Comparison of ENCODE assay signal across 7 cellular contexts in the genomic region with DNA sequence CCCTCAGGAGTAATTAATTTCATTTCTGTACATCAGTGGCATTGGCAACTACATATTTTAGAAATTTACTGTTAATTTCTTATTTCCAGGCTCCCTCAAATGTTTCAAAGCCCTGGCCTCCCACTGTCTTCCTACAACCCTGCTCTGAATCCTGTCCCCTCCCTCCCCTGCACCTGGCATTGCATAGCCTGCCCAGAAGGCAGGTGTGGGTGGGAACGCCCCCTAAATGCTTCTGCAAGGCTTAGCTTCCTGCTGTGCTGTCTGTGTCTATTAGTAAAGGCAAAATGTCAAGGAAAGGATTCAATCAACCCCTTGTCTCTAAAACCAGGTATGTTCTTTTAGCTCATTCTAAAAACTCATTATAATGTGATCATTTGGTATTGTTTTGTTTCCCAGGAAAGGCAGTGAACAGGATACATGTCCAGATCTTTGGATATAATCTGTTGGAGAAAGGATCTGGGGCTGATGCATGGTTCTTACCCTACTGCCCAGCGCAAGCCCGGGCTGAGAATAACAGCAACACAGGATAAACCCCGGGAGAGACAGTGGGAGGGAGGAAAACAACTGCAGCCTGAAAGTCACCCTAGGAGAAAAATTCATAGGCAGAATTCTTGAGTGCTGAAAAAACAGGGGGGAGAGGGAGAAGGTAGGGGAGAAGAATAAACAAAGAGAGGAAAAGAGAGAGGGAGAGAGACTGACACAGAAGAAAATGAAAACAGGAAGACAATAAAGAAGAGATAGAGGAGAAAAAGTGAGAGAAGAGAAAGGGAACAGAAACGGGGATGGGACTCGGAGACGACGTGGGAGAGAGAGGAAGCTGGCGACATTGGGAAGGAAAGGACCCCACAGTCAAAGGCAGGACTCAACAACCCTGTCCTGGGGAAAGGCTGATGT. TPM values are rescaled to one million over a fixed set of nuclear protein-coding genes. Genes with fewer than 3 reads are reported as not detected.
A peak's percentile ranks its signal among the peaks of the same experiment; 100 is the strongest.
DNase-seq lines count a peak whose midpoint lies in the region; TF ChIP-seq lines count a peak whose summit lies in the region.

No MANE protein-coding gene starts in this region.

- peak overlapping the region; percentile 72; the same call in 1 of the 2 replicates for H3K4me3 ChIP-seq in GM08714 (ENCODE audit: low read length)
- peak overlapping the region; percentile 66 to 87 (median 85) for H3K4me3 ChIP-seq in breast epithelium
- H3K4me3 ChIP-seq in thyroid gland (replicated peaks in 1 of 3), result peak overlapping the region in 1 of 3 donors; percentile 62

- H3K27me3 ChIP-seq in breast epithelium (no peaks in the 10 kb centered on the region), thyroid gland (no peaks in the 10 kb centered on the region)

- peak overlapping the region; percentile 3 for H3K27ac Mint-ChIP-seq in mesothelial cell of epicardium

- peaks cover 12% of the 10 kb centered on the region for H3K4me1 Mint-ChIP-seq in mesothelial cell of epicardium

- H3K27me3 Mint-ChIP-seq in mesothelial cell of epicardium (ENCODE audit: low read depth), result peaks cover 39% of the 10 kb centered on the region

- no peaks in the 10 kb centered on the region for H3K9me3 Mint-ChIP-seq in mesothelial cell of epicardium

- TF ChIP-seq POLR2A in breast epithelium (IDR thresholded peaks at IDR 0.05) (no peak), thyroid gland (IDR thresholded peaks at IDR 0.05) (no peak)

- H3K9me3 ChIP-seq in breast epithelium, result no peaks in the 10 kb centered on the region
- H3K9me3 ChIP-seq in thyroid gland, result no peaks in the 10 kb centered on the region

- no peaks in the 10 kb centered on the region for H3K4me1 ChIP-seq in breast epithelium
- H3K4me1 ChIP-seq in thyroid gland, result peaks cover 0 to 4% of the 10 kb centered on the region in 2 donors

- WGBS in thyroid gland, 2 donors, result 10 to 16% methylated on average over 9 of the region's 9 CpGs

- no peaks in the 10 kb centered on the region for H3K36me3 Mint-ChIP-seq in mesothelial cell of epicardium

- peak; percentile 69 to 87 for DNase-seq in NCI-H2081 (lab: John Stamatoyannopoulos, UW)
- DNase-seq in breast epithelium (ENCODE audit: low spot score in 2 of 2), result no peak
- peak in 1 of 2 experiments; percentile 36 for DNase-seq in mesothelial cell of epicardium (ENCODE audit: low spot score in 2 of 2, unreplicated experiment in 2 of 2)
- DNase-seq in thyroid gland, result no peak
- no peak for DNase-seq in central memory CD4-positive, alpha-beta T cell
- DNase-seq in putamen (ENCODE audit: low spot score), result no peak

- H3K36me3 ChIP-seq in breast epithelium, result no peaks in the 10 kb centered on the region
- H3K36me3 ChIP-seq in thyroid gland, result no peaks in the 10 kb centered on the region

- peak overlapping the region; percentile 73 to 81 for H3K27ac ChIP-seq in breast epithelium
- H3K27ac ChIP-seq in thyroid gland, result no peak overlapping the region

- TF ChIP-seq CTCF in breast epithelium (IDR thresholded peaks at IDR 0.05) (no peak), mesothelial cell of epicardium (IDR thresholded peaks at IDR 0.05; ENCODE audit: unreplicated experiment) (no peak), thyroid gland (IDR thresholded peaks at IDR 0.05) (no peak)

- H3K4me3 Mint-ChIP-seq in mesothelial cell of epicardium, result peak overlapping the region; percentile 76

- intact Hi-C loops in breast epithelium (cut with DNase I; ENCODE audit: low total_unique reads) (no loop called here), thyroid gland (cut with DNase I) (loop anchor here (5.0 kb wide), 2 partner anchors 1101 to 1276 kb away; no protein-coding TSS in a partner anchor)

RNA-seq across cellular contexts. Expression of gene ZNF488, which starts 0.6 kb away (rescaled TPM):
- total RNA-seq in breast epithelium (under 1 TPM in 1 of 3 donors, not detected in 2; 0.44 TPM), mesothelial cell of epicardium (0.96 to 1.4 TPM (median 0.99 TPM) in 3 replicates), thyroid gland (under 1 TPM in 3 of 4 donors, not detected in 1; 0.24 to 0.56 (median 0.40) TPM)

RNA-seq across cellular contexts. Expression of gene RBP3, which starts 35.3 kb away (rescaled TPM):
- not detected for total RNA-seq in breast epithelium
- total RNA-seq in mesothelial cell of epicardium, result not detected in 3 replicates
- not detected for total RNA-seq in thyroid gland

Comparison
In these comparisons a context has a peak if more than half of its experiments do, and no peak if none do; other contexts are left out.
1. DNase-seq: peak in NCI-H2081 (2 of 2); none in breast epithelium (0 of 2), thyroid gland (0 of 2), central memory CD4-positive, alpha-beta T cell (single experiment) and putamen (single experiment).
2. H3K27ac ChIP-seq: peak in breast epithelium (2 of 2); none in thyroid gland (0 of 3).